Comparison of ENCODE assay signal across 20 cellular contexts in the genomic region with DNA sequence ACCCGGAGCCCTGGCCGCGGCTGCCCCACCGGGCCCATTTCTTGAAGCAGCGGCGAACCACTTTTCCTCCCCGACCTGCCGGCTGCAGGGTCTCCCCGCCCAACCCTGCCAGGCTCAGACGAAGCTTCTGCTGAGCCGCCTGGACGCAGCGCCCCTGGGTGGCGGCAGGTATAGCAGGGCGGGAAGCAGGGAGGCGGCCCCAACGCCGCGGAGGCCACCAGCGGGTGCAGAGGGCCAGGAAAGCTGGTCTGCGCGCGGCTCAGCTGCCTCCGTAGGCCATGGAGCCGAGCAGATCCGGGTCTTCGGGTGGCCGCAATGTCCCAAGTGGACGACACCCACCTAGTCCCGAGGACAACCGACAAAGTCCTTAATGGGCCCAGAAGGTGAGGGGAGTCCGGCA. TPM values are rescaled to one million over a fixed set of nuclear protein-coding genes. Genes with fewer than 3 reads are reported as not detected.
"Had no signal": no experiment of that assay in that cellular context is flagged by ENCODE, and none has a peak within 500 bp of the region (broad histone marks: within the 10 kb centered on the region; RNA-seq: fewer than 3 reads in every experiment).

No MANE protein-coding gene starts in this region.

- H3K27me3 ChIP-seq: colonic mucosa had no signal

- H3K9me3 ChIP-seq: colonic mucosa, heart left ventricle, neutrophil, psoas muscle, sigmoid colon had no signal

- H3K4me3 ChIP-seq: colonic mucosa, heart left ventricle, psoas muscle, sigmoid colon, skin epidermis had no signal

- ATAC-seq: heart left ventricle; left cardiac atrium; naive thymus-derived CD4-positive, alpha-beta T cell; psoas muscle; stimulated activated naive B cell treated with anti-CD40 and anti-IgM and Interleukin-4, amounts not matched to agents 10 μg/mL and 1 μg/mL and 100 μg/mL, for 72 hours; stimulated activated naive CD8-positive, alpha-beta T cell treated with anti-CD3 and anti-CD28 coated beads, Interleukin-15, amount 100 ng/mL, for 72 hours had no signal

- FAIRE-seq: keratinocyte, urothelium cell line had no signal

- H3K36me3 ChIP-seq: colonic mucosa, heart left ventricle, neutrophil, sigmoid colon had no signal

- DNase-seq: colonic mucosa; effector CD4-positive, alpha-beta T cell; heart left ventricle; hippocampal formation; immature natural killer cell; left cardiac atrium; naive thymus-derived CD4-positive, alpha-beta T cell; nephron progenitor cell; psoas muscle; retina; sigmoid colon; stimulated activated CD4-positive, alpha-beta T cell treated with anti-CD3 and anti-CD28 coated beads, Interleukin-2, amount 100 ng/mL, for 24 hours; stimulated activated CD4-positive, alpha-beta T cell treated with anti-CD3 and anti-CD28 coated beads, Interleukin-4, amount 100 ng/mL, for 4 hours; stimulated activated naive B cell treated with anti-CD40 and anti-IgM and Interleukin-4, amounts not matched to agents 10 μg/mL and 1 μg/mL and 100 μg/mL, for 72 hours; stimulated activated naive CD8-positive, alpha-beta T cell treated with anti-CD3 and anti-CD28 coated beads, Interleukin-15, amount 100 ng/mL, for 72 hours had no signal

- H3K4me1 ChIP-seq: colonic mucosa, heart left ventricle, psoas muscle, sigmoid colon had no signal

- H3K27ac ChIP-seq: colonic mucosa, heart left ventricle, neutrophil, psoas muscle, sigmoid colon, skin epidermis had no signal

RNA-seq across cellular contexts. Expression of a gene that starts 37.6 kb away (rescaled TPM):
- total RNA-seq: mononuclear cell had no signal
- polyA plus RNA-seq: immature natural killer cell; naive thymus-derived CD4-positive, alpha-beta T cell had no signal
